Comparison of ENCODE assay signal across 10 cellular contexts in genomic region chr4:147840846-147841732, GRCh38.
DNase-seq lines count a peak whose midpoint lies in the region; ATAC-seq lines count a peak whose summit lies in the region.
"Had no signal": no experiment of that assay in that cellular context is flagged by ENCODE, and none has a peak within 500 bp of the region (broad histone marks: within the 10 kb centered on the region; RNA-seq: fewer than 3 reads in every experiment).

No MANE protein-coding gene starts in this region.

- H3K4me1 ChIP-seq in stomach smooth muscle (ENCODE audit: control insufficient read depth, insufficient read depth, low read length), result peaks cover 30% of the 10 kb centered on the region

- H3K36me3 ChIP-seq in stomach smooth muscle (ENCODE audit: control insufficient read depth in 2 of 2, insufficient read depth in 2 of 2, low read length in 2 of 2), result no peaks in the 10 kb centered on the region

- ATAC-seq in GM19372 (IDR thresholded peaks at IDR 0.05; ENCODE audit: low read depth, unreplicated experiment) (peak; percentile 63), HG02763 (IDR thresholded peaks at IDR 0.05; ENCODE audit: unreplicated experiment) (peak; percentile 50), HG03575 (IDR thresholded peaks at IDR 0.05; ENCODE audit: extremely low read depth, insufficient number of reproducible peaks, low FRiP score, unreplicated experiment) (peak; percentile 44), GM19328 (IDR thresholded peaks at IDR 0.05; ENCODE audit: unreplicated experiment) (no peak)

- H3K9me3 ChIP-seq in stomach smooth muscle (ENCODE audit: control insufficient read depth in 2 of 2, low read length in 2 of 2), result no peaks in the 10 kb centered on the region

- H3K9ac ChIP-seq in stomach smooth muscle (ENCODE audit: low read length in 2 of 2), result no peak overlapping the region

- DNase-seq in NCI-H69 (lab: John Stamatoyannopoulos, UW) (no peak), COR-L47 (lab: John Stamatoyannopoulos, UW) (no peak)
- DNase-seq: aorta, immature natural killer cell, T-helper 2 cell had no signal

- H3K27ac ChIP-seq in stomach smooth muscle (ENCODE audit: low read length), result peak overlapping the region; percentile 63

- no peak overlapping the region for H3K4me3 ChIP-seq in stomach smooth muscle (ENCODE audit: low read length in 2 of 2)

- H3K27me3 ChIP-seq in stomach smooth muscle (ENCODE audit: control insufficient read depth in 1 of 2, insufficient read depth in 2 of 2, low read length in 2 of 2), result no peaks in the 10 kb centered on the region
